24 cellular contexts compared by ENCODE assay signal in genomic region chr12:13959131-13959734, GRCh38. TPM values are rescaled to one million over a fixed set of nuclear protein-coding genes. Genes with fewer than 3 reads are reported as not detected.
DNase-seq lines count a peak whose midpoint lies in the region; ATAC-seq and TF ChIP-seq lines count a peak whose summit lies in the region.
"Had no signal": no experiment of that assay in that cellular context is flagged by ENCODE, and none has a peak within 500 bp of the region (broad histone marks: within the 10 kb centered on the region; RNA-seq: fewer than 3 reads in every experiment).

No MANE protein-coding gene starts in this region.

- H3K79me2 ChIP-seq in neural progenitor cell (ENCODE audit: low read depth), result no peaks in the 10 kb centered on the region

- no peak overlapping the region for H3K27ac ChIP-seq in neural progenitor cell
- H3K27ac ChIP-seq: 22Rv1, breast epithelium, right lobe of liver had no signal

- H3K9me3 Mint-ChIP-seq in neural progenitor cell, result peaks cover 3% of the 10 kb centered on the region
- no peaks in the 10 kb centered on the region for H3K9me3 Mint-ChIP-seq in natural killer cell
- H3K9me3 Mint-ChIP-seq: activated naive CD4-positive, alpha-beta T cell treated with anti-CD3 and anti-CD28 coated beads for 36 hours; nephron progenitor cell had no signal

- H3K27me3 ChIP-seq in neural progenitor cell, result no peaks in the 10 kb centered on the region
- H3K27me3 ChIP-seq: right lobe of liver had no signal

- peak; percentile 32 for DNase-seq in DMS53 (lab: John Stamatoyannopoulos, UW)
- no peak for DNase-seq in DMS53 treated with DMSO at 0.1 percent for 48 hours (lab: John Stamatoyannopoulos, UW; ENCODE audit: unreplicated experiment)
- peak; percentile 7 for DNase-seq in NCI-H2227 treated with DMSO at 0.1 percent for 48 hours (lab: John Stamatoyannopoulos, UW)
- peak; percentile 48 for DNase-seq in islet precursor cell
- no peak for DNase-seq in neural progenitor cell (ENCODE audit: low spot score)
- no peak for DNase-seq in natural killer cell
- DNase-seq in CD1c-positive myeloid dendritic cell (ENCODE audit: extremely low spot score), result no peak
- DNase-seq: activated CD4-positive, alpha-beta T cell treated with anti-CD3 and anti-CD28 coated beads for 4 hours; activated naive CD4-positive, alpha-beta T cell treated with anti-CD3 and anti-CD28 coated beads for 36 hours; activated T-cell treated with anti-CD3 and anti-CD28 coated beads, Interleukin-2, amount 50 U/mL, for 48 hours; amniotic stem cell; CD8-positive, alpha-beta memory T cell; KG1; NCI-H1436; NCI-H524 treated with DMSO at 0.1 percent for 48 hours; nephron progenitor cell; right lobe of liver; T-helper 17 cell had no signal

- H3K9me3 ChIP-seq in neural progenitor cell (ENCODE audit: low read depth), result no peaks in the 10 kb centered on the region
- H3K9me3 ChIP-seq: breast epithelium, right lobe of liver had no signal

- TF ChIP-seq CTCF in neural progenitor cell (IDR thresholded peaks at IDR 0.05) (no peak), natural killer cell (IDR thresholded peaks at IDR 0.05) (no peak)

- no peaks in the 10 kb centered on the region for H3F3A ChIP-seq in neural progenitor cell (ENCODE audit: low read depth)

- peaks cover 10% of the 10 kb centered on the region for H3K4me1 ChIP-seq in neural progenitor cell
- H3K4me1 ChIP-seq: breast epithelium, right lobe of liver had no signal

- peaks cover 14% of the 10 kb centered on the region for H3K4me1 Mint-ChIP-seq in neural progenitor cell
- H3K4me1 Mint-ChIP-seq in natural killer cell, result no peaks in the 10 kb centered on the region
- H3K4me1 Mint-ChIP-seq: CD8-positive, alpha-beta memory T cell had no signal

- H3K4me3 Mint-ChIP-seq in neural progenitor cell (no peak overlapping the region), natural killer cell (no peak overlapping the region)
- H3K4me3 Mint-ChIP-seq: activated naive CD4-positive, alpha-beta T cell treated with anti-CD3 and anti-CD28 coated beads for 36 hours; CD8-positive, alpha-beta memory T cell; nephron progenitor cell; T-helper 17 cell; type B pancreatic cell had no signal

- H4K20me1 ChIP-seq in neural progenitor cell (ENCODE audit: low read depth), result no peaks in the 10 kb centered on the region

- H3K4me3 ChIP-seq in neural progenitor cell, result no peak overlapping the region
- H3K4me3 ChIP-seq: breast epithelium, right lobe of liver had no signal

- peak overlapping the region; percentile 57 for H2AFZ ChIP-seq in neural progenitor cell (replicated peaks)

- no peaks in the 10 kb centered on the region for H3K36me3 Mint-ChIP-seq in neural progenitor cell
- no peaks in the 10 kb centered on the region for H3K36me3 Mint-ChIP-seq in natural killer cell
- H3K36me3 Mint-ChIP-seq: CD8-positive, alpha-beta memory T cell had no signal

- H3K9ac ChIP-seq in neural progenitor cell, result no peak overlapping the region

- H3K27me3 Mint-ChIP-seq in neural progenitor cell (ENCODE audit: insufficient read depth, low read depth) (peaks cover 5% of the 10 kb centered on the region), natural killer cell (ENCODE audit: low read depth in 2 of 2) (peaks cover 6 to 10% of the 10 kb centered on the region in 2 donors)

- H3K27ac Mint-ChIP-seq in neural progenitor cell (no peak overlapping the region), natural killer cell (no peak overlapping the region)
- H3K27ac Mint-ChIP-seq: activated naive CD4-positive, alpha-beta T cell treated with anti-CD3 and anti-CD28 coated beads for 36 hours; CD8-positive, alpha-beta memory T cell; nephron progenitor cell; T-helper 17 cell; type B pancreatic cell had no signal

- no peak for ATAC-seq in natural killer cell
- ATAC-seq in HG03097 (IDR thresholded peaks at IDR 0.05; ENCODE audit: low FRiP score, unreplicated experiment), result no peak
- ATAC-seq: right lobe of liver, T-helper 17 cell had no signal

- intact Hi-C loops in natural killer cell (cut with micrococcal nuclease), result no loop called here

- no peaks in the 10 kb centered on the region for H3K36me3 ChIP-seq in neural progenitor cell
- H3K36me3 ChIP-seq: breast epithelium, right lobe of liver had no signal

- H3K4me2 ChIP-seq in neural progenitor cell, result no peak overlapping the region

RNA-seq across cellular contexts. Expression of gene GRIN2B, which starts 22.2 kb away (rescaled TPM):
- 0.52 and 1.3 TPM in 2 replicates for total RNA-seq in neural progenitor cell (ENCODE audit: low replicate concordance)
- not detected for total RNA-seq in natural killer cell
- total RNA-seq: activated CD8-positive, alpha-beta memory T cell treated with anti-CD3 and anti-CD28 coated beads for 36 hours; activated naive CD4-positive, alpha-beta T cell treated with anti-CD3 and anti-CD28 coated beads for 36 hours; CD8-positive, alpha-beta memory T cell; H4; right lobe of liver; T-helper 17 cell had no signal

Comparison
In these comparisons a context has a peak if more than half of its experiments do, and no peak if none do; other contexts are left out.
1. DNase-seq: peak in DMS53 (single experiment), NCI-H2227 treated with DMSO at 0.1 percent for 48 hours (single experiment) and islet precursor cell (single experiment); none in DMS53 treated with DMSO at 0.1 percent for 48 hours (single experiment), neural progenitor cell (single experiment), natural killer cell (single experiment) and CD1c-positive myeloid dendritic cell (single experiment).